ENCODE assay signal across 24 cellular contexts in the genomic region with DNA sequence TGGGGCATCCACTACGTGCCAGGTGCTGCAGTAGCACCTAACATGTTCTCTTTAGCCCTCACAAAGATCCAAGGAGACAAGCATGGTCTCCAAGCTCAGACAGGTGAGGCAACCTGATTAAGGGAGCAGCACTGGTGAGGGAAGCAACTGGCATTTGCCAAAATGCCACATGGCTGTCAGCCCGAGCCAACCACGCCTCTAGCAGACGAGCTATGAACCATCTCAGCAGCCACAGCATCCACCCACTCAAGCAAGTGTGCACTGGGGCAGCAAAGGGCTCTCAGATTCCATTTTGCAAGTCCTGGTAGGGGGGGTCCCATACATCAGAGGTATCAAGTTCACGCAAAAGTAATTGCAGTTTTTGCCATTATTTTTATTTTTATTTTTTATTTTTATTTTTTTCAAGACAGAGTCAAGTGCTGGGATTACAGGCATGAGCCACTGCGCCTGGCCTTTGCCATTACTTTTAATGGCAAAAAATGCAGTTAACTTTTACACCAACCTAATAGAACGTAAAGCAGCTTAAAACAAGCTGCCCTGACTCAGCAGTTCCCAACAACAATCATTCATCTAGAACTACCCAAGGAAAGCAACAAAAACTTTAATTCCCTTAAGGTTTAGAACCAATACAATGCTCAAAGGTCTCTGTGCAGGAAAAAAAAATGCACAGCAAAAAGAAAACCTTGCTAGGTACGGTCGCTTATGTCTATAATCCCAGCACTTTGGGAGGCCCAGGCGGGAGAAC. TPM values are rescaled to one million over a fixed set of nuclear protein-coding genes. Genes with fewer than 3 reads are reported as not detected.
DNase-seq lines count a peak whose midpoint lies in the region; ATAC-seq and TF ChIP-seq lines count a peak whose summit lies in the region.
"Had no signal": no experiment of that assay in that cellular context is flagged by ENCODE, and none has a peak within 500 bp of the region (broad histone marks: within the 10 kb centered on the region; RNA-seq: fewer than 3 reads in every experiment).

No MANE protein-coding gene starts in this region.

- H3K27me3 Mint-ChIP-seq in CD8-positive, alpha-beta T cell (ENCODE audit: low read depth) = no peaks in the 10 kb centered on the region
- H3K27me3 Mint-ChIP-seq: stimulated activated naive CD8-positive, alpha-beta T cell treated with anti-CD3 and anti-CD28 coated beads, Interleukin-15, Interleukin-2, amounts not matched to agents 100 ng/mL and 50 ng/mL, for 24 hours had no signal

- H3K27me3 ChIP-seq in CD8-positive, alpha-beta T cell (ENCODE audit: insufficient read depth, low read length) = no peaks in the 10 kb centered on the region
- H3K27me3 ChIP-seq: adrenal gland, cardiac muscle cell, esophagus muscularis mucosa, left lung, neutrophil, Peyer's patch, upper lobe of left lung had no signal

- H3K4me3 ChIP-seq in CD8-positive, alpha-beta T cell (ENCODE audit: low read depth, low read length) = no peak overlapping the region
- H3K4me3 ChIP-seq: adrenal gland, cardiac muscle cell, esophagus muscularis mucosa, left lung, Peyer's patch, upper lobe of left lung had no signal

- intact Hi-C loops in CD8-positive, alpha-beta T cell (cut with DNase I, micrococcal nuclease) = no loop called here

- CTCF ChIA-PET in CD8-positive, alpha-beta T cell (lab: Charles Lee) = interaction anchor here (0.7 to 1.5 kb wide), 4 partner anchors 19 to 547 kb away, joined by 3 to 5 read pairs (median 4); no protein-coding TSS in a partner anchor

- H3K27ac Mint-ChIP-seq in CD8-positive, alpha-beta T cell = no peak overlapping the region
- H3K27ac Mint-ChIP-seq: activated T-cell treated with anti-CD3 and anti-CD28 coated beads, Interleukin-2, amount 50 U/mL, for 72 hours; stimulated activated naive CD8-positive, alpha-beta T cell treated with anti-CD3 and anti-CD28 coated beads, Interleukin-15, Interleukin-2, amounts not matched to agents 100 ng/mL and 50 ng/mL, for 24 hours had no signal

- no peaks in the 10 kb centered on the region for H3K9me3 Mint-ChIP-seq in CD8-positive, alpha-beta T cell
- H3K9me3 Mint-ChIP-seq: activated T-cell treated with anti-CD3 and anti-CD28 coated beads, Interleukin-2, amount 50 U/mL, for 72 hours; stimulated activated naive CD8-positive, alpha-beta T cell treated with anti-CD3 and anti-CD28 coated beads, Interleukin-15, Interleukin-2, amounts not matched to agents 100 ng/mL and 50 ng/mL, for 24 hours had no signal

- H3K36me3 ChIP-seq in CD8-positive, alpha-beta T cell (ENCODE audit: insufficient read depth, low read length) = peaks cover 5% of the 10 kb centered on the region
- H3K36me3 ChIP-seq: cardiac muscle cell had no signal

- H3K36me3 Mint-ChIP-seq in CD8-positive, alpha-beta T cell = peaks cover 49% of the 10 kb centered on the region

- POLR2A ChIA-PET in CD8-positive, alpha-beta T cell (lab: Charles Lee) = interaction anchor here (0.8 kb wide), 1 partner anchor 421 kb away, joined by 3 read pairs; no protein-coding TSS in a partner anchor

- H3K27ac ChIP-seq in CD8-positive, alpha-beta T cell (ENCODE audit: low read depth, low read length) = no peak overlapping the region
- H3K27ac ChIP-seq: adrenal gland, cardiac muscle cell, esophagus muscularis mucosa, left lung, neutrophil, Peyer's patch, upper lobe of left lung had no signal

- H3K4me1 ChIP-seq in CD8-positive, alpha-beta T cell (ENCODE audit: insufficient read depth, low read length) = peaks cover 9% of the 10 kb centered on the region

- no peaks in the 10 kb centered on the region for H3K9me3 ChIP-seq in CD8-positive, alpha-beta T cell (ENCODE audit: low read length)
- H3K9me3 ChIP-seq: adrenal gland, esophagus muscularis mucosa, left lung, neutrophil, Peyer's patch, SK-N-SH, upper lobe of left lung had no signal

- no peak overlapping the region for H3K4me3 Mint-ChIP-seq in CD8-positive, alpha-beta T cell
- H3K4me3 Mint-ChIP-seq: activated T-cell treated with anti-CD3 and anti-CD28 coated beads, Interleukin-2, amount 50 U/mL, for 72 hours; stimulated activated naive CD8-positive, alpha-beta T cell treated with anti-CD3 and anti-CD28 coated beads, Interleukin-15, Interleukin-2, amounts not matched to agents 100 ng/mL and 50 ng/mL, for 24 hours had no signal

- peak; percentile 56 for DNase-seq in activated effector memory CD4-positive, alpha-beta T cell treated with anti-CD3 and anti-CD28 coated beads, Interleukin-2, amount 50 U/mL, for 16 hours
- no peak for DNase-seq in activated effector memory CD4-positive, alpha-beta T cell treated with Interleukin-2 at 50 U/mL for 16 hours
- DNase-seq in NCI-H2171 treated with DMSO at 0.1 percent for 48 hours (lab: John Stamatoyannopoulos, UW) = peak; percentile 51
- peak; percentile 51 to 60 for DNase-seq in cerebellar nuclear complex (lab: John Stamatoyannopoulos, UW)
- peak; percentile 39 for DNase-seq in stimulated activated naive CD8-positive, alpha-beta T cell treated with anti-CD3 and anti-CD28 coated beads, Interleukin-15, Interleukin-2, amounts not matched to agents 100 U/mL and 50 U/mL, for 24 hours
- no peak for DNase-seq in GM19238 (ENCODE audit: insufficient read length, low spot score)
- DNase-seq in CD8-positive, alpha-beta T cell = no peak
- DNase-seq: activated CD4-positive, CD25-positive, alpha-beta regulatory T cell treated with anti-CD3 and anti-CD28 coated beads, Interleukin-2, amount 50 U/mL, for 72 hours; activated T-cell treated with anti-CD3 and anti-CD28 coated beads, Interleukin-2, amount 50 U/mL, for 72 hours; adrenal gland; left lung; midbrain; NCI-H1105 treated with DMSO at 0.1 percent for 48 hours; NCI-H82; SK-N-SH; T-helper 9 cell; upper lobe of left lung had no signal

- peaks cover 39% of the 10 kb centered on the region for H3K4me1 Mint-ChIP-seq in CD8-positive, alpha-beta T cell (ENCODE audit: low read depth)

- no peak for TF ChIP-seq CTCF in CD8-positive, alpha-beta T cell (IDR thresholded peaks at IDR 0.05)

- ATAC-seq in stimulated activated naive CD8-positive, alpha-beta T cell treated with anti-CD3 and anti-CD28 coated beads, Interleukin-15, Interleukin-2, amounts not matched to agents 100 U/mL and 50 U/mL, for 24 hours = peak; percentile 86
- ATAC-seq in HG03571 (IDR thresholded peaks at IDR 0.05; ENCODE audit: unreplicated experiment) = no peak
- no peak for ATAC-seq in CD8-positive, alpha-beta T cell
- ATAC-seq: left lung had no signal

RNA-seq across cellular contexts. Expression of a gene that starts 36.3 kb away (rescaled TPM):
- total RNA-seq in CD8-positive, alpha-beta T cell = under 1 TPM; 0.22 to 0.43 TPM
- total RNA-seq: esophagus muscularis mucosa, LHCN-M2 had no signal

Comparison
In these comparisons a context has a peak if more than half of its experiments do, and no peak if none do; other contexts are left out.
1. DNase-seq: peak in activated effector memory CD4-positive, alpha-beta T cell treated with anti-CD3 and anti-CD28 coated beads, Interleukin-2, amount 50 U/mL, for 16 hours (single experiment), NCI-H2171 treated with DMSO at 0.1 percent for 48 hours (single experiment), cerebellar nuclear complex (2 of 2) and stimulated activated naive CD8-positive, alpha-beta T cell treated with anti-CD3 and anti-CD28 coated beads, Interleukin-15, Interleukin-2, amounts not matched to agents 100 U/mL and 50 U/mL, for 24 hours (single experiment); none in activated effector memory CD4-positive, alpha-beta T cell treated with Interleukin-2 at 50 U/mL for 16 hours (single experiment), GM19238 (single experiment) and CD8-positive, alpha-beta T cell (0 of 7).